10 cellular contexts compared by ENCODE assay signal in the genomic region with DNA sequence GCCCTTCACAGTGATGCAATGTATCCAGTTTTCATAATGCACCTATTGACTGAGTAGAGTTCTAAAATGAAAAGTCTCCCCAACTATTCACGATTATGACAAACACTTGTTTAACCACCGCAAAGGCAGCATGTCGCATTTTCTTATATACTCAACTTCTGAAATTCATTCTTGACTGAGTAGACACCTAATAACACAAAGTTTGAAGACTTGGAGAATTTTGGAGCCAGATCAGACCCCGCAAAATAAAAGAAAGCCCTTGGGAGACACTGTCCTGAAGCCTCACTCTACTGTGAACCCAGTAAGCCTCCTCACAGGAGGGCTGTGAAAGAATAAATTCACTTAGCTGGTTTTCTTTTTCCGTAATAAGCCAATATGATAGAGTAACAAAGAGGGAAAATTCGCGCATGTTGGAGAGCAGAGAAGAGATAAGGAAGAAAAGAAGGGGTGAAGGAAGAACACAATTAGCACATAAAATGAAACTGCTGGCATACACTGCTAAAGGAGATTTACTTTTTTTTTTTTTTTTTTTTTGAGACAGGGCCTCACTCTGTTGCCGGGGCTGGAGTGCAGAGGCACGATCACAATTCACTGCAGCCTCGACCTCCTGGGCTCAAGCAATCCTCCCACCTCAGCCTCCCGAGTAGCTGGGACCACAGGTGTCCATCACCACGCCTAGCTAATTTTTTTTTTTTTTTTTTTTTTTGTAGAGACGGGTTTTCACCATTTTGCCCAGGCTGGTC. TPM values are rescaled to one million over a fixed set of nuclear protein-coding genes. Genes with fewer than 3 reads are reported as not detected.
DNase-seq lines count a peak whose midpoint lies in the region; ATAC-seq, FAIRE-seq and TF ChIP-seq lines count a peak whose summit lies in the region.
"Had no signal": no experiment of that assay in that cellular context is flagged by ENCODE, and none has a peak within 500 bp of the region (broad histone marks: within the 10 kb centered on the region; RNA-seq: fewer than 3 reads in every experiment).

No MANE protein-coding gene starts in this region.

- POLR2A ChIA-PET in GM12878 (lab: Charles Lee), result interaction anchor here (0.7 to 1.2 kb wide), 2 partner anchors 82 to 150 kb away, joined by 3 to 4 read pairs; no protein-coding TSS in a partner anchor

- H3K27ac Mint-ChIP-seq in mesothelial cell of epicardium, result no peak overlapping the region
- no peak overlapping the region for H3K27ac Mint-ChIP-seq in type B pancreatic cell

- SMC1A ChIA-PET in GM12878 (lab: Charles Lee; ENCODE audit: uncharacterized antibody, unreplicated experiment), result interaction anchor here (0.8 to 1.2 kb wide), 3 partner anchors 14 to 66 kb away, joined by 3 to 4 read pairs (median 3); a partner anchor contains a TSS

- CTCF ChIA-PET in GM12878 (lab: Yijun Ruan, JAX), result interaction anchor here (0.6 to 1.2 kb wide), 2 partner anchors 13 to 416 kb away, joined by 3 to 6 read pairs; a partner anchor contains a TSS

- intact Hi-C loops in heart right ventricle (cut with DNase I) (loop anchor here in 6 of 10 donors (5.0 to 10.0 kb wide), 6 partner anchors 51 to 103 kb away; no protein-coding TSS in a partner anchor), Right ventricle myocardium inferior (cut with DNase I) (loop anchor here (5.0 kb wide), 2 partner anchors 81 to 106 kb away; no protein-coding TSS in a partner anchor), GM12878 (cut with micrococcal nuclease; ENCODE audit: unreplicated experiment) (loop anchor here (2.0 kb wide), 1 partner anchor 49 kb away; no protein-coding TSS in a partner anchor)

- H3K27me3 Mint-ChIP-seq in mesothelial cell of epicardium (ENCODE audit: low read depth) (peaks cover 54% of the 10 kb centered on the region), type B pancreatic cell (peaks cover 74% of the 10 kb centered on the region)

- H3K4me1 Mint-ChIP-seq in mesothelial cell of epicardium (peaks cover 10% of the 10 kb centered on the region), type B pancreatic cell (ENCODE audit: unreplicated experiment) (peaks cover 9% of the 10 kb centered on the region)

- RAD21 ChIA-PET in GM12878 (lab: Charles Lee; ENCODE audit: unreplicated experiment), result interaction anchor here (1.4 kb wide), 1 partner anchor 13 kb away, joined by 8 read pairs; a partner anchor contains a TSS

- no peak overlapping the region; the same call in 1 of the 2 replicates for H3K4me2 ChIP-seq in GM12878 (ENCODE audit: control insufficient read depth, insufficient read depth)

- H3K27ac ChIP-seq in heart right ventricle (peak overlapping the region in 4 of 10 donors; percentile 9 to 90 (median 48)), GM12878 (ENCODE audit: control insufficient read depth, insufficient read depth) (no peak overlapping the region)

- no peaks in the 10 kb centered on the region for H3K79me2 ChIP-seq in GM12878 (ENCODE audit: control insufficient read depth, insufficient read depth, low read length)

- in situ Hi-C loops in GM12878 (cut with MboI), result no loop called here

- TF ChIP-seq EP300 in GM12878 (IDR thresholded peaks at IDR 0.05; ENCODE audit: borderline replicate concordance in 1 of 2, control insufficient read depth in 1 of 2, low read depth in 2 of 2, low read length in 2 of 2), result no peak

- no peaks in the 10 kb centered on the region for H3K36me3 ChIP-seq in heart right ventricle
- no peaks in the 10 kb centered on the region for H3K36me3 ChIP-seq in GM12878 (ENCODE audit: control insufficient read depth in 2 of 2, insufficient read depth in 2 of 2, low read length in 1 of 2)

- H3K9me3 Mint-ChIP-seq in mesothelial cell of epicardium (peaks cover 4% of the 10 kb centered on the region), type B pancreatic cell (no peaks in the 10 kb centered on the region)

- TF ChIP-seq CTCF in heart right ventricle (IDR thresholded peaks at IDR 0.05) (no peak), GM12878 (IDR thresholded peaks at IDR 0.05 in 2 of 3, conservative IDR thresholded peaks at IDR 0.05 in 1 of 3; ENCODE audit: control insufficient read depth in 2 of 3, extremely low read depth in 1 of 3, insufficient read depth in 1 of 3, low read depth in 3 of 3, low read length in 3 of 3) (no peak), mesothelial cell of epicardium (IDR thresholded peaks at IDR 0.05; ENCODE audit: unreplicated experiment) (no peak), type B pancreatic cell (conservative IDR thresholded peaks at IDR 0.05) (no peak)

- H3K9me3 ChIP-seq in heart right ventricle, result no peaks in the 10 kb centered on the region
- no peaks in the 10 kb centered on the region for H3K9me3 ChIP-seq in GM12878 (replicated peaks; ENCODE audit: control insufficient read depth, insufficient read depth, low read length)

- TF ChIP-seq RAD21 in GM12878 (IDR thresholded peaks at IDR 0.05; ENCODE audit: insufficient read depth, low read depth, low read length), result no peak

- FAIRE-seq in GM12878 (lab: Jason Lieb, UNC), result no peak

- ATAC-seq in heart right ventricle, result no peak
- ATAC-seq in Right ventricle myocardium inferior, result no peak
- ATAC-seq in GM12878, result no peak
- ATAC-seq in HG03196 (IDR thresholded peaks at IDR 0.05; ENCODE audit: unreplicated experiment), result no peak
- no peak for ATAC-seq in HG02588 (IDR thresholded peaks at IDR 0.05; ENCODE audit: unreplicated experiment)

- BruUV-seq in GM12878 (replicated peaks; lab: Mats Ljungman, UMichigan), result no TSS peak

- H3K36me3 Mint-ChIP-seq in mesothelial cell of epicardium (no peaks in the 10 kb centered on the region), type B pancreatic cell (no peaks in the 10 kb centered on the region)

- DNase-seq in heart right ventricle, result no peak
- no peak for DNase-seq in Right ventricle myocardium inferior (ENCODE audit: missing footprints)
- DNase-seq in GM12878 (ENCODE audit: low read depth, low spot score), result no peak
- no peak for DNase-seq in mesothelial cell of epicardium (ENCODE audit: low spot score in 2 of 2, unreplicated experiment in 2 of 2)
- no peak for DNase-seq in type B pancreatic cell (ENCODE audit: extremely low spot score, unreplicated experiment)
- DNase-seq in CD1c-positive myeloid dendritic cell (ENCODE audit: extremely low spot score), result no peak
- DNase-seq: effector CD8-positive, alpha-beta T cell; GOT3 had no signal

- H3K27me3 ChIP-seq in heart right ventricle, result peaks cover 0 to 52% (median 11%) of the 10 kb centered on the region in 7 donors
- peaks cover 8 to 38% of the 10 kb centered on the region in 2 experiments for H3K27me3 ChIP-seq in GM12878 (replicated peaks in 1 of 2; ENCODE audit: control insufficient read depth in 2 of 2, insufficient read depth in 2 of 2, low read length in 1 of 2)

- 84 to 85% methylated on average over 13 of the region's 13 CpGs for whole genome bisulfite sequencing in heart right ventricle, 2 donors
- 35% methylated on average over 9 of the region's 13 CpGs for WGBS in GM12878 (ENCODE audit: insufficient coverage, insufficient replicate concordance, low lambda C conversion rate, missing lambda C conversion rate)

- H3K4me3 ChIP-seq in heart right ventricle (peak overlapping the region in 9 of 10 donors; percentile 62 to 88 (median 70)), GM12878 (no peak overlapping the region; the same call in 1 of the 2 replicates)

- no peak overlapping the region for H3K9ac ChIP-seq in GM12878 (ENCODE audit: control insufficient read depth, insufficient read depth, low read length)

- no peaks in the 10 kb centered on the region for H4K20me1 ChIP-seq in GM12878 (ENCODE audit: control insufficient read depth, insufficient read depth)

- no peak for TF ChIP-seq POLR2A in GM12878 (IDR thresholded peaks at IDR 0.05; ENCODE audit: low read depth, low read length)

- H3K4me1 ChIP-seq in heart right ventricle (peaks cover 0 to 20% (median 7%) of the 10 kb centered on the region in 9 donors), GM12878 (ENCODE audit: control insufficient read depth, insufficient read depth, low read length) (peaks cover 4% of the 10 kb centered on the region)

- peak overlapping the region; percentile 63 for H3K4me3 Mint-ChIP-seq in mesothelial cell of epicardium
- H3K4me3 Mint-ChIP-seq in type B pancreatic cell, result peak overlapping the region; percentile 82

- no peak overlapping the region for H2AFZ ChIP-seq in GM12878 (ENCODE audit: control insufficient read depth, low read depth, low read length)

RNA-seq across cellular contexts. Expression of a gene that starts 0.5 kb away (rescaled TPM):
- total RNA-seq in heart right ventricle (10 to 100 TPM in 1 of 10 donors, 1 to 10 TPM in 9; 1.7 to 10.9 (median 5.1) TPM), Right ventricle myocardium inferior (3.6 TPM), GM12878 (2014; rRNA removed) (0.96 and 1.1 TPM in 2 replicates), GM12878 (2014; rRNA removed; fragmentation: Illumina TruSeq; extraction: Trizol) (0.81 and 1.1 TPM in 2 replicates), GM12878 (2021) (1.5 TPM in 2 replicates), mesothelial cell of epicardium (3.7 to 3.8 TPM (median 3.8 TPM) in 3 replicates), type B pancreatic cell (ENCODE audit: low replicate concordance) (1.4 and 4.8 TPM in 2 replicates)
- polyA plus RNA-seq in heart right ventricle (1 to 10 TPM; 1.4 to 2.2 TPM), GM12878 (2011; rRNA removed) (0.24 and 0.31 TPM in 2 replicates), GM12878 (2014; fragmentation: Illumina TruSeq; extraction: Trizol) (1.4 and 2.1 TPM in 2 replicates), GM12878 (2014; fragmentation: Nextera tagmentation; extraction: Ambion mirVana) (under 1 TPM; 0.45 to 0.75 TPM), GM12878 (2014; rRNA removed) (0.62 and 0.83 TPM in 2 replicates), GM12878 (2016; fragmentation: Nextera tagmentation; extraction: Ambion mirVana) (under 1 TPM; 0.62 to 0.82 TPM)
- total RNA-seq in GM12878 (2013; cell fraction: nucleolus; rRNA removed), result 2.6 and 2.9 TPM in 2 replicates
- not detected for polyA plus RNA-seq in GM12878 (2011; ENCODE audit: low read depth)
- polyA plus RNA-seq in GM12878 (2011; cell fraction: cytosol; rRNA removed), result 0.27 and 0.39 TPM in 2 replicates
- polyA plus RNA-seq in GM12878 (2011; cell fraction: nucleus; rRNA removed), result 0.75 and 1.9 TPM in 2 replicates
- 0.08 TPM in 1 of 2 replicates, not detected in the other for polyA plus RNA-seq in GM12878 (2012)
- 0.15 and 0.59 TPM in 2 replicates for polyA minus RNA-seq in GM12878 (2011; rRNA and poly(A)+ RNA removed)
- polyA minus RNA-seq in GM12878 (2011; cell fraction: cytosol; rRNA and poly(A)+ RNA removed), result not detected in 2 replicates
- polyA minus RNA-seq in GM12878 (2011; cell fraction: nucleus; rRNA and poly(A)+ RNA removed), result 0.48 and 0.86 TPM in 2 replicates

RNA-seq across cellular contexts. Expression of a gene that starts 13.5 kb away (rescaled TPM):
- total RNA-seq in heart right ventricle (10 to 100 TPM; 19.3 to 31.0 (median 25.2) TPM), Right ventricle myocardium inferior (26.4 TPM), GM12878 (2014; rRNA removed) (80.9 and 90.9 TPM in 2 replicates), GM12878 (2014; rRNA removed; fragmentation: Illumina TruSeq; extraction: Trizol) (69.8 and 70.3 TPM in 2 replicates), GM12878 (2021) (51.0 and 53.2 TPM in 2 replicates), mesothelial cell of epicardium (28.7 to 32.8 TPM (median 31.4 TPM) in 3 replicates), type B pancreatic cell (ENCODE audit: low replicate concordance) (21.1 and 24.5 TPM in 2 replicates)
- polyA plus RNA-seq in heart right ventricle (10 to 100 TPM; 21.6 to 31.1 TPM), GM12878 (2011; rRNA removed) (70.6 and 93.5 TPM in 2 replicates), GM12878 (2014; fragmentation: Illumina TruSeq; extraction: Trizol) (71.3 and 95.7 TPM in 2 replicates), GM12878 (2014; fragmentation: Nextera tagmentation; extraction: Ambion mirVana) (10 to 100 TPM; 21.1 to 35.1 TPM), GM12878 (2014; rRNA removed) (56.9 and 59.2 TPM in 2 replicates), GM12878 (2016; fragmentation: Nextera tagmentation; extraction: Ambion mirVana) (100 to 1,000 TPM; 132 to 136 TPM)
- 59.5 and 62.3 TPM in 2 replicates for total RNA-seq in GM12878 (2013; cell fraction: nucleolus; rRNA removed)
- 11.1 TPM for polyA plus RNA-seq in GM12878 (2011; ENCODE audit: low read depth)
- polyA plus RNA-seq in GM12878 (2011; cell fraction: cytosol; rRNA removed), result 35.9 and 42.2 TPM in 2 replicates
- polyA plus RNA-seq in GM12878 (2011; cell fraction: nucleus; rRNA removed), result 35.8 and 39.3 TPM in 2 replicates
- polyA plus RNA-seq in GM12878 (2012), result 15.6 and 19.6 TPM in 2 replicates
- 36.0 and 50.2 TPM in 2 replicates for polyA minus RNA-seq in GM12878 (2011; rRNA and poly(A)+ RNA removed)
- polyA minus RNA-seq in GM12878 (2011; cell fraction: cytosol; rRNA and poly(A)+ RNA removed), result 20.4 and 23.7 TPM in 2 replicates
- 40.5 and 60.3 TPM in 2 replicates for polyA minus RNA-seq in GM12878 (2011; cell fraction: nucleus; rRNA and poly(A)+ RNA removed)
